In the genomic region with DNA sequence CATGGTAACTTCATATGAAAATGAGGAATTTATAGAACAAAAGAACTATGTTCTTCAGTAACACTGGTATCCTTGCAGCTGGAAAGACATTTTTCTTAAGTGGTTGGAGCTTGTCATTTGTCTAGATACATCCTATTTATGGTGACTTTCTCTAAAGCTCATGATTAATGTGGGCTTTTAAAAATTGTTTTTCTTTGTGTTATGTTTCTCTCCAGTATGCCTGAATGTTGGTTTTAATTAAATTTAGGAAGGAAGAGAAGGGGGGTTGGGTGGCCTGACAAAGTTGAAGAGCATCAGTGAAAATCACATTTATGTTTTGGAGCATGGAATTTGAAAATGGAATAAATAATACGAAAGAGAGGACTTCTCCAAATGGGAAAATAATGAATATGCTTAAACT, we compare ENCODE assay signal across 22 cellular contexts.
DNase-seq lines count a peak whose midpoint lies in the region; ATAC-seq, FAIRE-seq and TF ChIP-seq lines count a peak whose summit lies in the region.
"Had no signal": no experiment of that assay in that cellular context is flagged by ENCODE, and none has a peak within 500 bp of the region (broad histone marks: within the 10 kb centered on the region; RNA-seq: fewer than 3 reads in every experiment).

No MANE protein-coding gene starts in this region.

- no peak overlapping the region for H3K4me3 ChIP-seq in kidney (ENCODE audit: low read length in 2 of 2)
- H3K4me3 ChIP-seq: BLaER1, GM12878 had no signal

- no peaks in the 10 kb centered on the region for H3K27me3 Mint-ChIP-seq in nephron (ENCODE audit: low read depth)
- H3K27me3 Mint-ChIP-seq: CD4-positive, alpha-beta memory T cell; CD4-positive, CD25-positive, alpha-beta regulatory T cell; CD8-positive, alpha-beta memory T cell had no signal

- H3K36me3 Mint-ChIP-seq in nephron (ENCODE audit: low read depth), result peaks cover 1% of the 10 kb centered on the region
- H3K36me3 Mint-ChIP-seq: CD14-positive monocyte; CD4-positive, alpha-beta memory T cell; CD4-positive, CD25-positive, alpha-beta regulatory T cell; CD8-positive, alpha-beta memory T cell had no signal

- H3K4me1 Mint-ChIP-seq in nephron, result peaks cover 15% of the 10 kb centered on the region
- H3K4me1 Mint-ChIP-seq: CD14-positive monocyte; CD4-positive, alpha-beta memory T cell; CD4-positive, CD25-positive, alpha-beta regulatory T cell; CD8-positive, alpha-beta memory T cell had no signal

- intact Hi-C loops in kidney (cut with DNase I), result no loop called here

- peak overlapping the region in 2 of 3 experiments; percentile 15 to 20 for H3K4me3 Mint-ChIP-seq in nephron
- H3K4me3 Mint-ChIP-seq: CD14-positive monocyte; CD4-positive, alpha-beta memory T cell; CD4-positive, CD25-positive, alpha-beta regulatory T cell; CD8-positive, alpha-beta memory T cell had no signal

- peak overlapping the region; percentile 63 to 89 (median 87) for H3K27ac Mint-ChIP-seq in nephron
- H3K27ac Mint-ChIP-seq: CD14-positive monocyte; CD4-positive, alpha-beta memory T cell; CD4-positive, CD25-positive, alpha-beta regulatory T cell; CD8-positive, alpha-beta memory T cell had no signal

- H3K9ac ChIP-seq in kidney (ENCODE audit: low read length in 2 of 2), result no peak overlapping the region
- H3K9ac ChIP-seq: BLaER1 had no signal

- H3K36me3 ChIP-seq in kidney (ENCODE audit: control insufficient read depth in 1 of 2, insufficient read depth in 2 of 2, low read length in 2 of 2), result no peaks in the 10 kb centered on the region
- H3K36me3 ChIP-seq: BE2C, BLaER1 had no signal

- H3K9me3 ChIP-seq in kidney (ENCODE audit: control insufficient read depth in 1 of 2, low read length in 2 of 2), result no peaks in the 10 kb centered on the region
- H3K9me3 ChIP-seq: BE2C, BLaER1 had no signal

- no peak overlapping the region for H3K27ac ChIP-seq in kidney (ENCODE audit: low read depth in 2 of 2, low read length in 2 of 2)
- H3K27ac ChIP-seq: BLaER1 had no signal

- no peaks in the 10 kb centered on the region for H3K9me3 Mint-ChIP-seq in nephron

- no peak for DNase-seq in D721Med (ENCODE audit: insufficient read length, low spot score)
- DNase-seq in left kidney (ENCODE audit: low read depth, low spot score), result peak; percentile 60
- no peak for DNase-seq in kidney
- DNase-seq: 8988T; ACHN; BE2C; C1 segment of cervical spinal cord; CD4-positive, alpha-beta memory T cell; CD4-positive, CD25-positive, alpha-beta regulatory T cell; CD8-positive, alpha-beta memory T cell; COR-L47; DMS79 treated with DMSO at 0.1 percent for 48 hours; GF-D8 had no signal

- no peak for TF ChIP-seq CTCF in D721Med (IDR thresholded peaks at IDR 0.05; ENCODE audit: insufficient read depth, missing control alignments)
- no peak for TF ChIP-seq CTCF in nephron (IDR thresholded peaks at IDR 0.05; ENCODE audit: unreplicated experiment in 3 of 3)
- TF ChIP-seq CTCF in kidney (IDR thresholded peaks at IDR 0.05; ENCODE audit: borderline replicate concordance, extremely low read depth, insufficient read depth), result no peak

- H3K4me1 ChIP-seq in kidney (ENCODE audit: control insufficient read depth in 1 of 2, insufficient read depth in 1 of 2, low read depth in 1 of 2, low read length in 2 of 2), result no peaks in the 10 kb centered on the region
- H3K4me1 ChIP-seq: BE2C, BLaER1 had no signal

- no peak for ATAC-seq in HG03439 (IDR thresholded peaks at IDR 0.05; ENCODE audit: unreplicated experiment)
- ATAC-seq: GM12878 had no signal

- FAIRE-seq in D721Med (lab: Jason Lieb, UNC) (peak; percentile 76), kidney (lab: Jason Lieb, UNC) (no peak)
- FAIRE-seq: A204.1, G401.6, GM12878, GM12892, GM18507 had no signal
